ENCODE assay signal across 8 cellular contexts in genomic region chr7:32495298-32496051, GRCh38. TPM values are rescaled to one million over a fixed set of nuclear protein-coding genes. Genes with fewer than 3 reads are reported as not detected.
DNase-seq lines count a peak whose midpoint lies in the region; ATAC-seq and TF ChIP-seq lines count a peak whose summit lies in the region.

TSS of gene AVL9 (plus strand) at chr7:32495489. CDS start at chr7:32495710, 221 bp downstream.

- H3K4me1 Mint-ChIP-seq in T-helper 1 cell treated with Interleukin-12 subunit alpha and Interleukin-12 subunit beta and Interleukin-4 antibody, amounts not matched to agents 30 μg/mL and 1 μg/mL, for 36 hours (ENCODE audit: low read depth), result peaks cover 22% of the 10 kb centered on the region
- H3K4me1 Mint-ChIP-seq in progenitor cell of endocrine pancreas (ENCODE audit: low read depth), result peaks cover 16% of the 10 kb centered on the region

- peak within 1 kb of the TSS; percentile 99 for H3K27ac ChIP-seq in upper lobe of right lung

- DNase-seq in NCI-H1694 (lab: John Stamatoyannopoulos, UW) (peak; percentile 89), amniotic stem cell (lab: John Stamatoyannopoulos, UW) (peak; percentile 96), left cardiac atrium (peak; percentile 98), progenitor cell of endocrine pancreas (ENCODE audit: low spot score, unreplicated experiment) (peak; percentile 98), upper lobe of right lung (peak; percentile 100)

- peak within 1 kb of the TSS; percentile 95 for H3K4me3 Mint-ChIP-seq in T-helper 1 cell treated with Interleukin-12 subunit alpha and Interleukin-12 subunit beta and Interleukin-4 antibody, amounts not matched to agents 30 μg/mL and 1 μg/mL, for 36 hours
- H3K4me3 Mint-ChIP-seq in progenitor cell of endocrine pancreas (ENCODE audit: low read depth), result peak within 1 kb of the TSS; percentile 98

- no peaks in the 10 kb centered on the region for H3K9me3 Mint-ChIP-seq in T-helper 1 cell treated with Interleukin-12 subunit alpha and Interleukin-12 subunit beta and Interleukin-4 antibody, amounts not matched to agents 30 μg/mL and 1 μg/mL, for 36 hours
- no peaks in the 10 kb centered on the region for H3K9me3 Mint-ChIP-seq in progenitor cell of endocrine pancreas (ENCODE audit: low read depth)

- H3K4me3 ChIP-seq in upper lobe of right lung, result peak within 1 kb of the TSS; percentile 97

- H3K36me3 ChIP-seq in upper lobe of right lung, result peaks cover 5% of the 10 kb centered on the region

- no peaks in the 10 kb centered on the region for H3K9me3 ChIP-seq in upper lobe of right lung

- H3K27me3 Mint-ChIP-seq in T-helper 1 cell treated with Interleukin-12 subunit alpha and Interleukin-12 subunit beta and Interleukin-4 antibody, amounts not matched to agents 30 μg/mL and 1 μg/mL, for 36 hours (ENCODE audit: low read depth), result no peaks in the 10 kb centered on the region
- H3K27me3 Mint-ChIP-seq in progenitor cell of endocrine pancreas, result no peaks in the 10 kb centered on the region

- intact Hi-C loops in left cardiac atrium (cut with DNase I), result no loop called here
- intact Hi-C loops in upper lobe of right lung (cut with DNase I), result no loop called here

- peaks cover 19% of the 10 kb centered on the region for H3K4me1 ChIP-seq in upper lobe of right lung

- TF ChIP-seq CTCF in progenitor cell of endocrine pancreas (IDR thresholded peaks at IDR 0.05; ENCODE audit: unreplicated experiment) (no peak), upper lobe of right lung (IDR thresholded peaks at IDR 0.05) (no peak)

- H3K27ac Mint-ChIP-seq in T-helper 1 cell treated with Interleukin-12 subunit alpha and Interleukin-12 subunit beta and Interleukin-4 antibody, amounts not matched to agents 30 μg/mL and 1 μg/mL, for 36 hours, result peak within 1 kb of the TSS; percentile 93
- peak within 1 kb of the TSS; percentile 98 for H3K27ac Mint-ChIP-seq in progenitor cell of endocrine pancreas

- H3K36me3 Mint-ChIP-seq in T-helper 1 cell treated with Interleukin-12 subunit alpha and Interleukin-12 subunit beta and Interleukin-4 antibody, amounts not matched to agents 30 μg/mL and 1 μg/mL, for 36 hours (ENCODE audit: low read depth), result peaks cover 10% of the 10 kb centered on the region
- H3K36me3 Mint-ChIP-seq in progenitor cell of endocrine pancreas (ENCODE audit: insufficient read depth), result peaks cover 7% of the 10 kb centered on the region

- H3K27me3 ChIP-seq in upper lobe of right lung, result no peaks in the 10 kb centered on the region

- ATAC-seq in GM18498 (IDR thresholded peaks at IDR 0.05; ENCODE audit: unreplicated experiment) (peak; percentile 96), HG02885 (IDR thresholded peaks at IDR 0.05; ENCODE audit: poor library complexity, unreplicated experiment) (peak; percentile 94), left cardiac atrium (peak; percentile 99), upper lobe of right lung (peak; percentile 98)

RNA-seq across cellular contexts. Expression of gene AVL9, which starts in this region (rescaled TPM):
- total RNA-seq in left cardiac atrium (10 to 100 TPM; 14.6 to 24.1 TPM), progenitor cell of endocrine pancreas (50.2 and 50.7 TPM in 2 replicates), upper lobe of right lung (31.3 TPM)

Comparison
In these comparisons a context has a peak if more than half of its experiments do, and no peak if none do; other contexts are left out.
1. Peak in every context shown above with its lines: DNase-seq, ATAC-seq, H3K4me3 ChIP-seq and H3K27ac ChIP-seq.